11 cellular contexts compared by ENCODE assay signal in the genomic region with DNA sequence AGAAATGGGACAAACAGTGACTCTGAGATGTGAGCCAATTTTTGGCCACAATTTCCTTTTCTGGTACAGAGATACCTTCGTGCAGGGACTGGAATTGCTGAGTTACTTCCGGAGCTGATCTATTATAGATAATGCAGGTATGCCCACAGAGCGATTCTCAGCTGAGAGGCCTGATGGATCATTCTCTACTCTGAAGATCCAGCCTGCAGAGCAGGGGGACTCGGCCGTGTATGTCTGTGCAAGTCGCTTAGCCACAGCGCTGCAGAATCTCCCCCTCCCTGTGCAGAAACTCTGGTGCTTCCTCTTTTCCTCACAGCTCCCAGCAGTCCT.
DNase-seq lines count a peak whose midpoint lies in the region; ATAC-seq, FAIRE-seq and TF ChIP-seq lines count a peak whose summit lies in the region.
"Had no signal": no experiment of that assay in that cellular context is flagged by ENCODE, and none has a peak within 500 bp of the region (broad histone marks: within the 10 kb centered on the region; RNA-seq: fewer than 3 reads in every experiment).

No MANE protein-coding gene starts in this region.

- CTCF ChIA-PET in HepG2 (lab: Yijun Ruan, JAX; ENCODE audit: low intra/inter-chr PET ratio, low total read pairs) = no interaction called here

- no peak overlapping the region for H3K9ac ChIP-seq in HepG2 (ENCODE audit: insufficient read depth, low read depth, low read length)

- no peaks in the 10 kb centered on the region for H4K20me1 ChIP-seq in HepG2 (ENCODE audit: insufficient read depth, low read length)

- BruUV-seq in HepG2 (replicated peaks; lab: Mats Ljungman, UMichigan) = no TSS peak

- H3K79me2 ChIP-seq in HepG2 (ENCODE audit: insufficient read depth, low read length) = no peaks in the 10 kb centered on the region

- FAIRE-seq in HepG2 (lab: Jason Lieb, UNC) = no peak

- intact Hi-C loops in right lobe of liver (cut with DNase I) = no loop called here
- intact Hi-C loops in HepG2 (cut with micrococcal nuclease; ENCODE audit: unreplicated experiment) = no loop called here
- intact Hi-C loops in activated T-helper 1 cell treated with anti-CD3 and anti-CD28 coated beads, Interleukin-12 subunit alpha, Interleukin-12 subunit beta, Interleukin-2, Interleukin-4 antibody, amounts not matched to agents 30 ng/mL and 10 ng/mL and 1 ng/mL, durations not matched to agents 14 hours and 24 hours and 36 hours (cut with micrococcal nuclease) = loop anchor here (2.0 kb wide), 1 partner anchor 18 kb away; no protein-coding TSS in a partner anchor

- H3K4me1 Mint-ChIP-seq in activated T-helper 1 cell treated with anti-CD3 and anti-CD28 coated beads, Interleukin-12 subunit alpha, Interleukin-12 subunit beta, Interleukin-2, Interleukin-4 antibody, amounts not matched to agents 30 ng/mL and 10 ng/mL and 1 ng/mL, durations not matched to agents 14 hours and 24 hours and 36 hours (ENCODE audit: low read depth) = peaks cover 43% of the 10 kb centered on the region

- ATAC-seq in right lobe of liver = peak in 3 of 4 donors; percentile 17 to 41 (median 18)
- no peak for ATAC-seq in HepG2
- no peak for ATAC-seq in GM18868 (IDR thresholded peaks at IDR 0.05; ENCODE audit: unreplicated experiment)
- ATAC-seq in HG02884 (IDR thresholded peaks at IDR 0.05; ENCODE audit: unreplicated experiment) = no peak
- ATAC-seq: gastroesophageal sphincter had no signal

- H3K4me1 ChIP-seq in right lobe of liver (no peaks in the 10 kb centered on the region), HepG2 (ENCODE audit: insufficient read depth, low read length) (no peaks in the 10 kb centered on the region)
- H3K4me1 ChIP-seq: gastroesophageal sphincter, prostate gland had no signal

- H3K27me3 Mint-ChIP-seq in activated T-helper 1 cell treated with anti-CD3 and anti-CD28 coated beads, Interleukin-12 subunit alpha, Interleukin-12 subunit beta, Interleukin-2, Interleukin-4 antibody, amounts not matched to agents 30 ng/mL and 10 ng/mL and 1 ng/mL, durations not matched to agents 14 hours and 24 hours and 36 hours (ENCODE audit: insufficient read depth) = no peaks in the 10 kb centered on the region

- POLR2A ChIA-PET in HepG2 (lab: Yijun Ruan, JAX) = no interaction called here

- 30% methylated on average over 7 of the region's 7 CpGs for WGBS in right lobe of liver (ENCODE audit: insufficient coverage, low coverage, low lambda C conversion rate, missing lambda C conversion rate)
- 5% methylated on average over 3 of the region's 7 CpGs for WGBS in HepG2 (ENCODE audit: low lambda C conversion rate)

- no peak overlapping the region for H2AFZ ChIP-seq in HepG2 (ENCODE audit: low read length)

- H3K27ac ChIP-seq in right lobe of liver = no peak overlapping the region
- no peak overlapping the region for H3K27ac ChIP-seq in HepG2 (ENCODE audit: extremely low read length, insufficient read depth, low read length)
- H3K27ac ChIP-seq: gastroesophageal sphincter, prostate gland had no signal

- H3K36me3 Mint-ChIP-seq in activated T-helper 1 cell treated with anti-CD3 and anti-CD28 coated beads, Interleukin-12 subunit alpha, Interleukin-12 subunit beta, Interleukin-2, Interleukin-4 antibody, amounts not matched to agents 30 ng/mL and 10 ng/mL and 1 ng/mL, durations not matched to agents 14 hours and 24 hours and 36 hours (ENCODE audit: low read depth) = no peaks in the 10 kb centered on the region

- in situ Hi-C loops in HepG2 (cut with HindIII; ENCODE audit: extremely low pct_ligation_motif_present, low pct_unique_long_range_greater_than_20kb) = no loop called here

- H3K4me2 ChIP-seq in HepG2 (ENCODE audit: low read depth, low read length) = no peak overlapping the region

- no peaks in the 10 kb centered on the region for H3K9me3 Mint-ChIP-seq in activated T-helper 1 cell treated with anti-CD3 and anti-CD28 coated beads, Interleukin-12 subunit alpha, Interleukin-12 subunit beta, Interleukin-2, Interleukin-4 antibody, amounts not matched to agents 30 ng/mL and 10 ng/mL and 1 ng/mL, durations not matched to agents 14 hours and 24 hours and 36 hours

- H3K27me3 ChIP-seq in right lobe of liver (no peaks in the 10 kb centered on the region), HepG2 (ENCODE audit: control insufficient read depth in 1 of 2, insufficient read depth in 2 of 2, low read length in 2 of 2) (peaks cover 0 to 4% of the 10 kb centered on the region in 2 experiments; a peak in 2 of 5 replicates)

- peak overlapping the region; percentile 11 for H3K4me3 Mint-ChIP-seq in activated T-helper 1 cell treated with anti-CD3 and anti-CD28 coated beads, Interleukin-12 subunit alpha, Interleukin-12 subunit beta, Interleukin-2, Interleukin-4 antibody, amounts not matched to agents 30 ng/mL and 10 ng/mL and 1 ng/mL, durations not matched to agents 14 hours and 24 hours and 36 hours
- H3K4me3 Mint-ChIP-seq: B cell had no signal

- no peak overlapping the region for H3K4me3 ChIP-seq in right lobe of liver
- H3K4me3 ChIP-seq in HepG2 (replicated peaks in 1 of 3; ENCODE audit: insufficient read depth in 1 of 3, low read depth in 2 of 3, low read length in 3 of 3) = no peak overlapping the region
- H3K4me3 ChIP-seq: gastroesophageal sphincter, prostate gland had no signal

- no peak for TF ChIP-seq POLR2A in right lobe of liver (IDR thresholded peaks at IDR 0.05)
- TF ChIP-seq POLR2A in HepG2 (IDR thresholded peaks at IDR 0.05; ENCODE audit: insufficient read depth in 1 of 2, low read depth in 2 of 2, low read length in 2 of 2) = no peak

- TF ChIP-seq EP300 in HepG2 (IDR thresholded peaks at IDR 0.05; ENCODE audit: low read depth in 2 of 2, low read length in 2 of 2) = no peak
- no peak for TF ChIP-seq EP300 in HepG2 (CRISPR knock-in tag; IDR thresholded peaks at IDR 0.05; ENCODE audit: borderline replicate concordance)

- no peak overlapping the region for H3K27ac Mint-ChIP-seq in activated T-helper 1 cell treated with anti-CD3 and anti-CD28 coated beads, Interleukin-12 subunit alpha, Interleukin-12 subunit beta, Interleukin-2, Interleukin-4 antibody, amounts not matched to agents 30 ng/mL and 10 ng/mL and 1 ng/mL, durations not matched to agents 14 hours and 24 hours and 36 hours
- H3K27ac Mint-ChIP-seq: B cell had no signal

- DNase-seq in right lobe of liver = no peak
- DNase-seq in HepG2 (ENCODE audit: low spot score) = no peak
- peak; percentile 73 for DNase-seq in MV-4-11 (lab: John Stamatoyannopoulos, UW)
- DNase-seq in activated T-helper 1 cell treated with anti-CD3 and anti-CD28 coated beads, Interleukin-12 subunit alpha, Interleukin-12 subunit beta, Interleukin-2, Interleukin-4 antibody, amounts not matched to agents 30 ng/mL and 10 ng/mL and 1 ng/mL, durations not matched to agents 14 hours and 24 hours and 36 hours (ENCODE audit: low spot score) = no peak
- no peak for DNase-seq in NK-92 (lab: John Stamatoyannopoulos, UW; ENCODE audit: unreplicated experiment)
- no peak for DNase-seq in cerebellar cortex (ENCODE audit: low spot score)

- H3K9me3 ChIP-seq in right lobe of liver (no peaks in the 10 kb centered on the region), HepG2 (ENCODE audit: low read length) (no peaks in the 10 kb centered on the region)
- H3K9me3 ChIP-seq: gastroesophageal sphincter, prostate gland had no signal

- no peak for TF ChIP-seq RAD21 in HepG2 (CRISPR knock-in tag; IDR thresholded peaks at IDR 0.05)

- H3K36me3 ChIP-seq in right lobe of liver (no peaks in the 10 kb centered on the region), HepG2 (replicated peaks in 1 of 2; ENCODE audit: control insufficient read depth in 1 of 2, insufficient read depth in 2 of 2, low read length in 2 of 2) (no peaks in the 10 kb centered on the region)
- H3K36me3 ChIP-seq: gastroesophageal sphincter, prostate gland had no signal

- no peak for TF ChIP-seq CTCF in right lobe of liver (IDR thresholded peaks at IDR 0.05)
- no peak for TF ChIP-seq CTCF in HepG2 (CRISPR knock-in tag; IDR thresholded peaks at IDR 0.05)

TF ChIP-seq in HepG2, 621 proteins besides CTCF, POLR2A, EP300 and RAD21:
- TF ChIP-seq, protein P1, sequence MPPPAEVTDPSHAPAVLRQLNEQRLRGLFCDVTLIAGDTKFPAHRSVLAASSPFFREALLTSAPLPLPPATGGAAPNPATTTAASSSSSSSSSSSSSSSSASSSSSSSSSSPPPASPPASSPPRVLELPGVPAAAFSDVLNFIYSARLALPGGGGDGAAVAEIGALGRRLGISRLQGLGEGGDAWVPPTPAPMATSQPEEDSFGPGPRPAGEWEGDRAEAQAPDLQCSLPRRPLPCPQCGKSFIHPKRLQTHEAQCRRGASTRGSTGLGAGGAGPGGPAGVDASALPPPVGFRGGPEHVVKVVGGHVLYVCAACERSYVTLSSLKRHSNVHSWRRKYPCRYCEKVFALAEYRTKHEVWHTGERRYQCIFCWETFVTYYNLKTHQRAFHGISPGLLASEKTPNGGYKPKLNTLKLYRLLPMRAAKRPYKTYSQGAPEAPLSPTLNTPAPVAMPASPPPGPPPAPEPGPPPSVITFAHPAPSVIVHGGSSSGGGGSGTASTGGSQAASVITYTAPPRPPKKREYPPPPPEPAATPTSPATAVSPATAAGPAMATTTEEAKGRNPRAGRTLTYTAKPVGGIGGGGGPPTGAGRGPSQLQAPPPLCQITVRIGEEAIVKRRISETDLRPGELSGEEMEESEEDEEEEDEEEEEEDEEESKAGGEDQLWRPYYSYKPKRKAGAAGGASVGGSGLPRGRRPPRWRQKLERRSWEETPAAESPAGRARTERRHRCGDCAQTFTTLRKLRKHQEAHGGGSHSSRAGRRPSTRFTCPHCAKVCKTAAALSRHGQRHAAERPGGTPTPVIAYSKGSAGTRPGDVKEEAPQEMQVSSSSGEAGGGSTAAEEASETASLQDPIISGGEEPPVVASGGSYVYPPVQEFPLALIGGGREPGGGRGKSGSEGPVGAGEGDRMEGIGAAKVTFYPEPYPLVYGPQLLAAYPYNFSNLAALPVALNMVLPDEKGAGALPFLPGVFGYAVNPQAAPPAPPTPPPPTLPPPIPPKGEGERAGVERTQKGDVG (CRISPR knock-in tag; IDR thresholded peaks at IDR 0.05; ENCODE audit: borderline replicate concordance) = no peak
- TF ChIP-seq MAF1 (CRISPR knock-in tag; IDR thresholded peaks at IDR 0.05; ENCODE audit: borderline replicate concordance) = no peak

Comparison
In these comparisons a context has a peak if more than half of its experiments do, and no peak if none do; other contexts are left out.
1. ATAC-seq: peak in right lobe of liver (3 of 4); none in HepG2 (single experiment), GM18868 (single experiment) and HG02884 (single experiment).